In genomic region chr7:36546331-36546730, GRCh38 we compare ENCODE assay signal across 16 cellular contexts.
"Had no signal": no experiment of that assay in that cellular context is flagged by ENCODE, and none has a peak within 500 bp of the region (broad histone marks: within the 10 kb centered on the region; RNA-seq: fewer than 3 reads in every experiment).

No MANE protein-coding gene starts in this region.

- H3K27me3 Mint-ChIP-seq: activated B cell treated with CpG ODN at 0.5 μM for 24 hours; activated CD4-positive, alpha-beta memory T cell treated with anti-CD3 and anti-CD28 coated beads, Interleukin-2, amount 10 ng/mL, durations not matched to agents 7 days and 5 days; activated CD8-positive, alpha-beta memory T cell treated with anti-CD3 and anti-CD28 coated beads, Interleukin-2, amount 10 ng/mL, durations not matched to agents 7 days and 5 days; activated naive CD8-positive, alpha-beta T cell; naive thymus-derived CD4-positive, alpha-beta T cell; T-cell had no signal

- H3K27ac Mint-ChIP-seq: activated B cell treated with CpG ODN at 0.5 μM for 24 hours; activated CD4-positive, alpha-beta memory T cell treated with anti-CD3 and anti-CD28 coated beads, Interleukin-2, amount 10 ng/mL, durations not matched to agents 7 days and 5 days; activated CD8-positive, alpha-beta memory T cell treated with anti-CD3 and anti-CD28 coated beads, Interleukin-2, amount 10 ng/mL, durations not matched to agents 7 days and 5 days; activated naive CD8-positive, alpha-beta T cell; endodermal cell; T-cell; type B pancreatic cell had no signal

- H3K27me3 ChIP-seq: dorsolateral prefrontal cortex, suprapubic skin had no signal

- H3K9me3 Mint-ChIP-seq: activated B cell treated with CpG ODN at 0.5 μM for 24 hours, endodermal cell, T-cell had no signal

- H3K4me3 Mint-ChIP-seq: activated B cell treated with CpG ODN at 0.5 μM for 24 hours; activated CD4-positive, alpha-beta memory T cell treated with anti-CD3 and anti-CD28 coated beads, Interleukin-2, amount 10 ng/mL, durations not matched to agents 7 days and 5 days; activated CD8-positive, alpha-beta memory T cell treated with anti-CD3 and anti-CD28 coated beads, Interleukin-2, amount 10 ng/mL, durations not matched to agents 7 days and 5 days; activated naive CD8-positive, alpha-beta T cell; endodermal cell; naive thymus-derived CD4-positive, alpha-beta T cell; T-cell; type B pancreatic cell had no signal

- H3K36me3 Mint-ChIP-seq: type B pancreatic cell had no signal

- ATAC-seq: activated CD8-positive, alpha-beta memory T cell treated with anti-CD3 and anti-CD28 coated beads, Interleukin-2, amount 10 ng/mL, durations not matched to agents 7 days and 5 days; naive thymus-derived CD4-positive, alpha-beta T cell; T-cell had no signal

- H3K27ac ChIP-seq: epithelial cell of prostate, suprapubic skin had no signal

- H3K4me3 ChIP-seq: dorsolateral prefrontal cortex, suprapubic skin had no signal

- DNase-seq: activated B cell treated with CpG ODN at 0.5 μM for 24 hours; activated CD4-positive, alpha-beta memory T cell treated with anti-CD3 and anti-CD28 coated beads, Interleukin-2, amount 10 ng/mL, durations not matched to agents 7 days and 5 days; activated CD4-positive, alpha-beta T cell treated with anti-CD3 and anti-CD28 coated beads for 48 hours; activated CD8-positive, alpha-beta memory T cell treated with anti-CD3 and anti-CD28 coated beads, Interleukin-2, amount 10 ng/mL, durations not matched to agents 7 days and 5 days; endodermal cell; foreskin fibroblast; mesenchymal stem cell; naive thymus-derived CD4-positive, alpha-beta T cell; stimulated activated naive CD4-positive, alpha-beta T cell treated with Interleukin-2 at 50 U/mL for 16 hours; T-cell; T-helper 9 cell had no signal

- H3K9me3 ChIP-seq: suprapubic skin had no signal

- H3K4me1 Mint-ChIP-seq: activated B cell treated with CpG ODN at 0.5 μM for 24 hours; activated CD4-positive, alpha-beta memory T cell treated with anti-CD3 and anti-CD28 coated beads, Interleukin-2, amount 10 ng/mL, durations not matched to agents 7 days and 5 days; activated CD8-positive, alpha-beta memory T cell treated with anti-CD3 and anti-CD28 coated beads, Interleukin-2, amount 10 ng/mL, durations not matched to agents 7 days and 5 days; naive thymus-derived CD4-positive, alpha-beta T cell; T-cell had no signal

- H3K36me3 ChIP-seq: suprapubic skin had no signal

- H3K4me1 ChIP-seq: suprapubic skin had no signal
